In genomic region chr12:130984183-130985058, GRCh38 we compare ENCODE assay signal across 26 cellular contexts. TPM values are rescaled to one million over a fixed set of nuclear protein-coding genes. Genes with fewer than 3 reads are reported as not detected.
"Had no signal": no experiment of that assay in that cellular context is flagged by ENCODE, and none has a peak within 500 bp of the region (broad histone marks: within the 10 kb centered on the region; RNA-seq: fewer than 3 reads in every experiment).

No MANE protein-coding gene starts in this region.

- H3K4me3 Mint-ChIP-seq: activated CD4-positive, alpha-beta memory T cell treated with anti-CD3 and anti-CD28 coated beads for 36 hours; activated CD4-positive, alpha-beta T cell treated with anti-CD3 and anti-CD28 coated beads, Interleukin-2, amount 10 ng/mL, durations not matched to agents 24 days and 14 days; activated T-helper 1 cell treated with anti-CD3 and anti-CD28 coated beads, Interleukin-12 subunit alpha, Interleukin-12 subunit beta, Interleukin-2, Interleukin-4 antibody, amounts not matched to agents 30 ng/mL and 10 ng/mL and 1 ng/mL, durations not matched to agents 14 hours and 24 hours and 36 hours; stimulated activated naive CD8-positive, alpha-beta T cell treated with anti-CD3 and anti-CD28 coated beads, Interleukin-15, Interleukin-2, amounts not matched to agents 100 ng/mL and 50 ng/mL, for 24 hours; T-helper 17 cell had no signal

- H3K36me3 Mint-ChIP-seq: activated CD4-positive, alpha-beta memory T cell treated with anti-CD3 and anti-CD28 coated beads for 36 hours had no signal

- H3K4me1 ChIP-seq: colonic mucosa, right lobe of liver had no signal

- H3K4me3 ChIP-seq: colonic mucosa, dorsolateral prefrontal cortex, left lung, right lobe of liver, upper lobe of right lung had no signal

- DNase-seq: activated CD4-positive, alpha-beta memory T cell treated with anti-CD3 and anti-CD28 coated beads for 36 hours; activated CD4-positive, alpha-beta T cell treated with anti-CD3 and anti-CD28 coated beads, Interleukin-2, amount 10 ng/mL, durations not matched to agents 24 days and 14 days; activated CD4-positive, CD25-positive, alpha-beta regulatory T cell treated with anti-CD3 and anti-CD28 coated beads, Interleukin-2, amount 50 U/mL, for 72 hours; activated CD8-positive, alpha-beta memory T cell treated with anti-CD3 and anti-CD28 coated beads, Interleukin-2, amount 50 U/mL, for 4 hours; activated gamma-delta T cell treated with Interleukin-2 at 50 U/mL for 16 hours; activated naive CD4-positive, alpha-beta T cell treated with anti-CD3 and anti-CD28 coated beads, Interleukin-2, amount 50 U/mL, for 16 hours; activated T-cell treated with anti-CD3 and anti-CD28 coated beads, Interleukin-2, amount 50 U/mL, for 1 hour; cerebellar nuclear complex; colonic mucosa; dorsolateral prefrontal cortex; effector memory CD4-positive, alpha-beta T cell; kidney glomerular epithelial cell; left lung; mammary epithelial cell; right lobe of liver; stimulated activated CD4-positive, alpha-beta T cell treated with anti-CD3 and anti-CD28 coated beads, Interleukin-2, amount 100 ng/mL, for 48 hours; T-helper 17 cell; T1000; WERI-Rb-1 had no signal

- H3K4me1 Mint-ChIP-seq: activated CD4-positive, alpha-beta T cell treated with anti-CD3 and anti-CD28 coated beads, Interleukin-2, amount 10 ng/mL, durations not matched to agents 24 days and 14 days; T-helper 17 cell had no signal

- H3K9me3 Mint-ChIP-seq: activated CD4-positive, alpha-beta memory T cell treated with anti-CD3 and anti-CD28 coated beads for 36 hours; activated CD4-positive, alpha-beta T cell treated with anti-CD3 and anti-CD28 coated beads, Interleukin-2, amount 10 ng/mL, durations not matched to agents 24 days and 14 days; activated T-helper 1 cell treated with anti-CD3 and anti-CD28 coated beads, Interleukin-12 subunit alpha, Interleukin-12 subunit beta, Interleukin-2, Interleukin-4 antibody, amounts not matched to agents 30 ng/mL and 10 ng/mL and 1 ng/mL, durations not matched to agents 14 hours and 24 hours and 36 hours; nephron; stimulated activated naive CD8-positive, alpha-beta T cell treated with anti-CD3 and anti-CD28 coated beads, Interleukin-15, Interleukin-2, amounts not matched to agents 100 ng/mL and 50 ng/mL, for 24 hours had no signal

- H3K27ac Mint-ChIP-seq: activated CD4-positive, alpha-beta memory T cell treated with anti-CD3 and anti-CD28 coated beads for 36 hours; activated CD4-positive, alpha-beta T cell treated with anti-CD3 and anti-CD28 coated beads, Interleukin-2, amount 10 ng/mL, durations not matched to agents 24 days and 14 days; activated T-helper 1 cell treated with anti-CD3 and anti-CD28 coated beads, Interleukin-12 subunit alpha, Interleukin-12 subunit beta, Interleukin-2, Interleukin-4 antibody, amounts not matched to agents 30 ng/mL and 10 ng/mL and 1 ng/mL, durations not matched to agents 14 hours and 24 hours and 36 hours; nephron; stimulated activated naive CD8-positive, alpha-beta T cell treated with anti-CD3 and anti-CD28 coated beads, Interleukin-15, Interleukin-2, amounts not matched to agents 100 ng/mL and 50 ng/mL, for 24 hours; T-helper 17 cell had no signal

- ATAC-seq: left lung, T-helper 17 cell, upper lobe of right lung had no signal

- H3K36me3 ChIP-seq: colonic mucosa, neutrophil, right lobe of liver, WERI-Rb-1 had no signal

- H3K27ac ChIP-seq: colonic mucosa, left lung, neutrophil, right lobe of liver, upper lobe of right lung, WERI-Rb-1 had no signal

- H3K27me3 ChIP-seq: colonic mucosa, left lung, right lobe of liver, upper lobe of right lung had no signal

- H3K9me3 ChIP-seq: colonic mucosa, left lung, neutrophil, right lobe of liver, upper lobe of right lung had no signal

RNA-seq across cellular contexts. Expression of gene ADGRD1, which starts 30.7 kb away (rescaled TPM):
- total RNA-seq: bronchial epithelial cell, epithelial cell of proximal tubule, mammary epithelial cell had no signal
- polyA plus RNA-seq: mammary epithelial cell had no signal
